ENCODE assay signal across 18 cellular contexts in the genomic region with DNA sequence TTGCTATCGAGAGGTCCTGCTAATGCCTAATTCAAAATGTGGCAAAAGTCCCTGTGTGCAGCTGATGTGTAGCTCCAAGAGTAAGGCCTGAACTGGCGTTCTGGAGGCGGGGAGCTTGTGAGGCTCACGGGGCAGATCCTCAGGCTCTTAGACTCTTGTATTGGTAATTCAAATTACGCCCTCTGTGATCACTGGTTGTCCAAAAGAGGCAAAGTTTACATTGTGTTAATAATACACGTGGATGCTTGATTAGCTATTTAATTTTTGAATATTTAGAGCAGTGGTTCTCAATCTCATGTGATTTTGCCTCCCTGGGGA. TPM values are rescaled to one million over a fixed set of nuclear protein-coding genes. Genes with fewer than 3 reads are reported as not detected.
DNase-seq lines count a peak whose midpoint lies in the region; ATAC-seq and TF ChIP-seq lines count a peak whose summit lies in the region.
"Had no signal": no experiment of that assay in that cellular context is flagged by ENCODE, and none has a peak within 500 bp of the region (broad histone marks: within the 10 kb centered on the region; RNA-seq: fewer than 3 reads in every experiment).

No MANE protein-coding gene starts in this region.

- RAD21 ChIA-PET in HCT116 (lab: Charles Lee; ENCODE audit: low non-redundant PET in 1 of 2, low total read pairs in 2 of 2, uncharacterized antibody in 2 of 2, unreplicated experiment in 2 of 2), result interaction anchor here in 1 of 2 experiments (1.0 kb wide), 1 partner anchor 74 kb away, joined by 3 read pairs; no protein-coding TSS in a partner anchor

- no peaks in the 10 kb centered on the region for H3K27me3 ChIP-seq in HCT116 (ENCODE audit: insufficient read depth, low read length)
- H3K27me3 ChIP-seq in PC-9 (ENCODE audit: insufficient read depth, low read depth), result no peaks in the 10 kb centered on the region
- H3K27me3 ChIP-seq in neuronal stem cell (ENCODE audit: control insufficient read depth in 3 of 3, insufficient read depth in 3 of 3, low read depth in 1 of 3, low read length in 3 of 3), result no peaks in the 10 kb centered on the region
- H3K27me3 ChIP-seq: body of pancreas, tibial nerve had no signal

- CTCF ChIA-PET in HCT116 (lab: Charles Lee), result interaction anchor here (1.0 to 2.7 kb wide), 9 partner anchors 10 to 104 kb away, joined by 3 to 24 read pairs (median 3); a partner anchor contains a TSS
- CTCF ChIA-PET in PC-9 (lab: Charles Lee), result interaction anchor here (0.5 to 2.0 kb wide), 5 partner anchors 43 to 78 kb away, joined by 3 to 11 read pairs (median 3); a partner anchor contains a TSS

- H3K79me1 ChIP-seq in neuronal stem cell (ENCODE audit: low read depth, low read length), result no peaks in the 10 kb centered on the region

- no peak overlapping the region for H2BK15ac ChIP-seq in neuronal stem cell (ENCODE audit: low read length)

- TF ChIP-seq RAD21 in HCT116 (IDR thresholded peaks at IDR 0.05; ENCODE audit: low read depth), result no peak

- H2AFZ ChIP-seq in HCT116 (ENCODE audit: low read depth, low read length, poor library complexity, severe bottlenecking) (peak overlapping the region; percentile 95), PC-9 (no peak overlapping the region), neuronal stem cell (ENCODE audit: low read length) (peak overlapping the region; percentile 82)

- POLR2A ChIA-PET in HCT116 (lab: Charles Lee), result interaction anchor here (1.3 kb wide), 1 partner anchor 79 kb away, joined by 3 read pairs; a partner anchor contains a TSS
- POLR2A ChIA-PET in PC-9 (lab: Charles Lee; ENCODE audit: unreplicated experiment), result no interaction called here

- ATAC-seq in HCT116, result no peak
- no peak for ATAC-seq in GM21786 (IDR thresholded peaks at IDR 0.05; ENCODE audit: unreplicated experiment)
- ATAC-seq in sciatic nerve, result no peak

- TF ChIP-seq CTCF in HCT116 (IDR thresholded peaks at IDR 0.05 in 2 of 3, conservative IDR thresholded peaks at IDR 0.05 in 1 of 3; ENCODE audit: borderline replicate concordance in 1 of 3, insufficient read depth in 1 of 3, low read depth in 2 of 3, low read length in 2 of 3), result no peak
- TF ChIP-seq CTCF in PC-9 (conservative IDR thresholded peaks at IDR 0.05), result no peak
- TF ChIP-seq CTCF in brain (conservative IDR thresholded peaks at IDR 0.05), result no peak

- H3F3A ChIP-seq in PC-9 (ENCODE audit: insufficient read depth, low read depth), result 0 out of 2 replicates have a peak, but pooled peaks cover 6% of the 10 kb centered on the region

- H3K4ac ChIP-seq in neuronal stem cell (ENCODE audit: low read length), result no peak overlapping the region

- no peak overlapping the region for H4K8ac ChIP-seq in neuronal stem cell (ENCODE audit: low read depth, low read length)

- no peaks in the 10 kb centered on the region for H3K79me2 ChIP-seq in HCT116 (ENCODE audit: insufficient read depth, low read length)
- no peaks in the 10 kb centered on the region for H3K79me2 ChIP-seq in PC-9 (ENCODE audit: low read depth)

- no peak for DNase-seq in HCT116 (ENCODE audit: low read depth, low spot score)
- no peak for DNase-seq in PC-9
- no peak for DNase-seq in neuronal stem cell (ENCODE audit: low spot score)
- DNase-seq in epidermal melanocyte (ENCODE audit: insufficient read length, low spot score), result no peak
- DNase-seq in sciatic nerve (ENCODE audit: low spot score), result no peak
- DNase-seq in NCI-H187 treated with DMSO at 0.1 percent for 48 hours (lab: John Stamatoyannopoulos, UW), result no peak

- H4K20me1 ChIP-seq in HCT116 (ENCODE audit: insufficient read depth) (no peaks in the 10 kb centered on the region), PC-9 (ENCODE audit: insufficient read depth) (no peaks in the 10 kb centered on the region)

- no peak for TF ChIP-seq POLR2A in HCT116 (IDR thresholded peaks at IDR 0.05; ENCODE audit: borderline replicate concordance, extremely low read depth, insufficient read depth, insufficient read length)

- H2AK5ac ChIP-seq in neuronal stem cell (ENCODE audit: low read depth, low read length), result no peak overlapping the region

- H3K23ac ChIP-seq in neuronal stem cell (ENCODE audit: low read depth, low read length, poor library complexity), result no peak overlapping the region

- H3K9ac ChIP-seq in HCT116 (ENCODE audit: low read length) (no peak overlapping the region), neuronal stem cell (ENCODE audit: low read depth, low read length, poor library complexity) (no peak overlapping the region)

- H3K4me2 ChIP-seq in HCT116 (ENCODE audit: low read length) (peak overlapping the region; percentile 12; the same call in 1 of the 2 replicates), PC-9 (peak overlapping the region; percentile 31; the same call in 1 of the 2 replicates), neuronal stem cell (ENCODE audit: insufficient read depth, low read length, poor library complexity, severe bottlenecking) (no peak overlapping the region)

- H3K4me1 Mint-ChIP-seq in brain, result peaks cover 13% of the 10 kb centered on the region

- no peak overlapping the region for H3K18ac ChIP-seq in neuronal stem cell (ENCODE audit: low read length)

- no peak overlapping the region for H2BK5ac ChIP-seq in neuronal stem cell (ENCODE audit: low read length)

- peaks cover 5% of the 10 kb centered on the region for H3K27me3 Mint-ChIP-seq in brain
- H3K27me3 Mint-ChIP-seq: activated CD4-positive, alpha-beta T cell treated with anti-CD3 and anti-CD28 coated beads, Interleukin-2, amount 10 ng/mL, durations not matched to agents 7 days and 5 days had no signal

- H3K36me3 ChIP-seq in HCT116 (ENCODE audit: control insufficient read depth in 1 of 2, insufficient read depth in 2 of 2, low read length in 2 of 2) (no peaks in the 10 kb centered on the region), PC-9 (ENCODE audit: low read depth) (no peaks in the 10 kb centered on the region), neuronal stem cell (replicated peaks in 1 of 2; ENCODE audit: control insufficient read depth in 2 of 2, insufficient read depth in 2 of 2, low read length in 2 of 2) (no peaks in the 10 kb centered on the region)
- H3K36me3 ChIP-seq: tibial nerve had no signal

- WGBS in neuronal stem cell (ENCODE audit: extremely low coverage in 2 of 2, insufficient read length in 2 of 2, insufficient replicate concordance in 1 of 2), 2 donors, result no CpG with 5 or more reads among the region's 6 CpGs

- intact Hi-C loops in HCT116 (cut with micrococcal nuclease) (loop anchor here (2.0 kb wide), 1 partner anchor 79 kb away; a partner anchor contains a TSS), PC-9 (cut with micrococcal nuclease; ENCODE audit: unreplicated experiment) (loop anchor here (1.0 to 2.0 kb wide), 2 partner anchors 73 to 79 kb away; a partner anchor contains a TSS), sciatic nerve (cut with DNase I) (no loop called here)

- no peaks in the 10 kb centered on the region for H3K9me3 Mint-ChIP-seq in brain
- H3K9me3 Mint-ChIP-seq: activated CD4-positive, alpha-beta T cell treated with anti-CD3 and anti-CD28 coated beads, Interleukin-2, amount 10 ng/mL, durations not matched to agents 7 days and 5 days; activated naive CD8-positive, alpha-beta T cell treated with anti-CD3 and anti-CD28 coated beads, Interleukin-2, amount 10 ng/mL, durations not matched to agents 7 days and 5 days; stimulated activated naive CD8-positive, alpha-beta T cell treated with anti-CD3 and anti-CD28 coated beads, Interleukin-15, amount 100 ng/mL, for 72 hours had no signal

- H3K27ac Mint-ChIP-seq in brain, result peak overlapping the region; percentile 11 to 93 (median 84)
- H3K27ac Mint-ChIP-seq: activated CD4-positive, alpha-beta T cell treated with anti-CD3 and anti-CD28 coated beads, Interleukin-2, amount 10 ng/mL, durations not matched to agents 7 days and 5 days; activated naive CD8-positive, alpha-beta T cell treated with anti-CD3 and anti-CD28 coated beads, Interleukin-2, amount 10 ng/mL, durations not matched to agents 7 days and 5 days; stimulated activated naive CD8-positive, alpha-beta T cell treated with anti-CD3 and anti-CD28 coated beads, Interleukin-15, amount 100 ng/mL, for 72 hours had no signal

- H2BK12ac ChIP-seq in neuronal stem cell (ENCODE audit: low read length), result no peak overlapping the region

- peak overlapping the region in 2 of 5 experiments; percentile 57 to 64 for H3K4me3 Mint-ChIP-seq in brain
- H3K4me3 Mint-ChIP-seq: activated CD4-positive, alpha-beta T cell treated with anti-CD3 and anti-CD28 coated beads, Interleukin-2, amount 10 ng/mL, durations not matched to agents 7 days and 5 days; activated naive CD8-positive, alpha-beta T cell treated with anti-CD3 and anti-CD28 coated beads, Interleukin-2, amount 10 ng/mL, durations not matched to agents 7 days and 5 days; stimulated activated naive CD8-positive, alpha-beta T cell treated with anti-CD3 and anti-CD28 coated beads, Interleukin-15, amount 100 ng/mL, for 72 hours had no signal

- H3K4me1 ChIP-seq in HCT116 (ENCODE audit: control insufficient read depth in 1 of 2, insufficient read depth in 2 of 2, low read length in 2 of 2) (peaks cover 6 to 28% of the 10 kb centered on the region in 2 experiments; a peak in 3 of 4 replicates), PC-9 (replicated peaks; ENCODE audit: insufficient read depth) (peaks cover 17% of the 10 kb centered on the region), neuronal stem cell (ENCODE audit: control insufficient read depth in 2 of 2, insufficient read depth in 1 of 2, low read depth in 1 of 2, low read length in 2 of 2) (peaks cover 0 to 3% of the 10 kb centered on the region in 2 donors)
- H3K4me1 ChIP-seq: body of pancreas had no signal

- H3K9me3 ChIP-seq in HCT116 (ENCODE audit: control insufficient read depth in 1 of 2, insufficient read depth in 1 of 2, low read depth in 1 of 2, low read length in 2 of 2), result no peaks in the 10 kb centered on the region
- H3K9me3 ChIP-seq in PC-9 (ENCODE audit: insufficient read depth, low read depth), result no peaks in the 10 kb centered on the region
- H3K9me3 ChIP-seq in neuronal stem cell (replicated peaks in 1 of 2; ENCODE audit: control insufficient read depth in 2 of 2, insufficient read depth in 1 of 2, low read depth in 1 of 2, low read length in 2 of 2), result no peaks in the 10 kb centered on the region
- H3K9me3 ChIP-seq: body of pancreas, tibial nerve had no signal

- H3K9me2 ChIP-seq in HCT116 (ENCODE audit: insufficient read depth) (no peaks in the 10 kb centered on the region), PC-9 (ENCODE audit: insufficient read depth) (no peaks in the 10 kb centered on the region)

- BruUV-seq in HCT116 (replicated peaks; lab: Mats Ljungman, UMichigan) (no TSS peak), PC-9 (replicated peaks; lab: Mats Ljungman, UMichigan) (no TSS peak)

- no peak overlapping the region for H3K14ac ChIP-seq in neuronal stem cell (ENCODE audit: low read length)

- H4K91ac ChIP-seq in neuronal stem cell (ENCODE audit: low read depth, low read length, poor library complexity), result no peak overlapping the region

- H3K36me3 Mint-ChIP-seq in brain, result peaks cover 18% of the 10 kb centered on the region
- H3K36me3 Mint-ChIP-seq: activated naive CD8-positive, alpha-beta T cell treated with anti-CD3 and anti-CD28 coated beads, Interleukin-2, amount 10 ng/mL, durations not matched to agents 7 days and 5 days had no signal

- no peak overlapping the region for H3K27ac ChIP-seq in HCT116 (ENCODE audit: low read depth, low read length)
- no peak overlapping the region for H3K27ac ChIP-seq in PC-9
- H3K27ac ChIP-seq in neuronal stem cell (replicated peaks; ENCODE audit: low read length), result no peak overlapping the region
- H3K27ac ChIP-seq: body of pancreas, tibial nerve had no signal

- no peak overlapping the region for H3K4me3 ChIP-seq in HCT116 (replicated peaks in 1 of 2; ENCODE audit: low read depth in 1 of 2, low read length in 2 of 2)
- no peak overlapping the region for H3K4me3 ChIP-seq in PC-9
- H3K4me3 ChIP-seq in neuronal stem cell (ENCODE audit: low read length in 2 of 2), result no peak overlapping the region
- H3K4me3 ChIP-seq: body of pancreas, lung, tibial nerve had no signal

- no peak overlapping the region for H2BK120ac ChIP-seq in neuronal stem cell (ENCODE audit: low read depth, low read length)

RNA-seq across cellular contexts. Expression of a gene that starts 12.4 kb away (rescaled TPM):
- total RNA-seq in HCT116 (2021; ENCODE audit: unreplicated experiment), result not detected
- not detected in 2 replicates for polyA plus RNA-seq in HCT116 (2012)
- total RNA-seq in PC-9 (2021), result not detected in 2 replicates
- polyA plus RNA-seq in brain (ENCODE audit: insufficient read depth, low read depth, low replicate concordance), result not detected
- polyA plus RNA-seq in neuronal stem cell (2013, experiment 1 of 2), result not detected
- not detected for polyA plus RNA-seq in neuronal stem cell (2013, experiment 2 of 2)
- not detected for total RNA-seq in sciatic nerve
- total RNA-seq: activated CD4-positive, alpha-beta T cell treated with anti-CD3 and anti-CD28 coated beads, Interleukin-2, amount 10 ng/mL, durations not matched to agents 7 days and 5 days; activated naive CD8-positive, alpha-beta T cell treated with anti-CD3 and anti-CD28 coated beads, Interleukin-2, amount 10 ng/mL, durations not matched to agents 7 days and 5 days; body of pancreas; esophagus mucosa; kidney epithelial cell; lung; occipital lobe; Right ventricle myocardium inferior; tibial nerve had no signal
- polyA plus RNA-seq: lung had no signal

RNA-seq across cellular contexts. Expression of a gene that starts 14.0 kb away (rescaled TPM):
- not detected for total RNA-seq in HCT116 (2021; ENCODE audit: unreplicated experiment)
- not detected in 2 replicates for polyA plus RNA-seq in HCT116 (2012)
- not detected in 2 replicates for total RNA-seq in PC-9 (2021)
- polyA plus RNA-seq in brain (ENCODE audit: insufficient read depth, low read depth, low replicate concordance), result 3.3 TPM
- 1.6 TPM for polyA plus RNA-seq in neuronal stem cell (2013, experiment 1 of 2)
- 1.2 TPM for polyA plus RNA-seq in neuronal stem cell (2013, experiment 2 of 2)
- not detected for total RNA-seq in sciatic nerve
- total RNA-seq: activated CD4-positive, alpha-beta T cell treated with anti-CD3 and anti-CD28 coated beads, Interleukin-2, amount 10 ng/mL, durations not matched to agents 7 days and 5 days; activated naive CD8-positive, alpha-beta T cell treated with anti-CD3 and anti-CD28 coated beads, Interleukin-2, amount 10 ng/mL, durations not matched to agents 7 days and 5 days; body of pancreas; esophagus mucosa; kidney epithelial cell; Right ventricle myocardium inferior; tibial nerve had no signal

RNA-seq across cellular contexts. Expression of a gene that starts 29.8 kb away (rescaled TPM):
- total RNA-seq in HCT116 (2021; ENCODE audit: unreplicated experiment), result not detected
- polyA plus RNA-seq in HCT116 (2012), result not detected in 2 replicates
- total RNA-seq in PC-9 (2021), result not detected in 2 replicates
- not detected for polyA plus RNA-seq in brain (ENCODE audit: insufficient read depth, low read depth, low replicate concordance)
- polyA plus RNA-seq in neuronal stem cell (2013, experiment 1 of 2), result not detected
- not detected for polyA plus RNA-seq in neuronal stem cell (2013, experiment 2 of 2)
- not detected for total RNA-seq in sciatic nerve
- total RNA-seq: activated CD4-positive, alpha-beta T cell treated with anti-CD3 and anti-CD28 coated beads, Interleukin-2, amount 10 ng/mL, durations not matched to agents 7 days and 5 days; activated naive CD8-positive, alpha-beta T cell treated with anti-CD3 and anti-CD28 coated beads, Interleukin-2, amount 10 ng/mL, durations not matched to agents 7 days and 5 days; body of pancreas; esophagus mucosa; kidney epithelial cell; lung; occipital lobe; Right ventricle myocardium inferior; tibial nerve had no signal
- polyA plus RNA-seq: lung had no signal

RNA-seq across cellular contexts. Expression of a gene that starts 46.2 kb away (rescaled TPM):
- total RNA-seq in HCT116 (2021; ENCODE audit: unreplicated experiment) (not detected), PC-9 (2021) (not detected in 2 replicates), sciatic nerve (not detected)
- not detected in 2 replicates for polyA plus RNA-seq in HCT116 (2012)
- not detected for polyA plus RNA-seq in brain (ENCODE audit: insufficient read depth, low read depth, low replicate concordance)
- polyA plus RNA-seq in neuronal stem cell (2013, experiment 1 of 2), result not detected
- polyA plus RNA-seq in neuronal stem cell (2013, experiment 2 of 2), result not detected
- total RNA-seq: activated CD4-positive, alpha-beta T cell treated with anti-CD3 and anti-CD28 coated beads, Interleukin-2, amount 10 ng/mL, durations not matched to agents 7 days and 5 days; activated naive CD8-positive, alpha-beta T cell treated with anti-CD3 and anti-CD28 coated beads, Interleukin-2, amount 10 ng/mL, durations not matched to agents 7 days and 5 days; body of pancreas; esophagus mucosa; kidney epithelial cell; lung; occipital lobe; Right ventricle myocardium inferior; tibial nerve had no signal
- polyA plus RNA-seq: lung had no signal

RNA-seq across cellular contexts. Expression of a gene that starts 51.5 kb away (rescaled TPM):
- total RNA-seq in HCT116 (2021; ENCODE audit: unreplicated experiment) (not detected), PC-9 (2021) (not detected in 2 replicates), sciatic nerve (not detected)
- polyA plus RNA-seq in HCT116 (2012), result not detected in 2 replicates
- polyA plus RNA-seq in brain (ENCODE audit: insufficient read depth, low read depth, low replicate concordance), result not detected
- polyA plus RNA-seq in neuronal stem cell (2013, experiment 1 of 2), result 0.99 TPM
- polyA plus RNA-seq in neuronal stem cell (2013, experiment 2 of 2), result 1.1 TPM
- total RNA-seq: activated CD4-positive, alpha-beta T cell treated with anti-CD3 and anti-CD28 coated beads, Interleukin-2, amount 10 ng/mL, durations not matched to agents 7 days and 5 days; activated naive CD8-positive, alpha-beta T cell treated with anti-CD3 and anti-CD28 coated beads, Interleukin-2, amount 10 ng/mL, durations not matched to agents 7 days and 5 days; body of pancreas; esophagus mucosa; kidney epithelial cell; lung; Right ventricle myocardium inferior; tibial nerve had no signal
- polyA plus RNA-seq: lung had no signal
